In genomic region chr17:68035523-68036303, GRCh38 we compare ENCODE assay signal across 1 cellular context.
A peak's percentile ranks its signal among the peaks of the same experiment; 100 is the strongest.
TF ChIP-seq lines count a peak whose summit lies in the region.

TSS of gene KPNA2 (plus strand) at chr17:68035735. CDS start at chr17:68037133, 1,398 bp downstream.

TF ChIP-seq in HepG2, 621 proteins besides CTCF, POLR2A, EP300 and RAD21 (continued from another document and continues in another):
- peak; percentile 51 for TF ChIP-seq AKNA (CRISPR knock-in tag; IDR thresholded peaks at IDR 0.05; ENCODE audit: borderline replicate concordance)
- TF ChIP-seq ZBTB43 (CRISPR knock-in tag; conservative IDR thresholded peaks at IDR 0.05), result peak; percentile 71; the same call in 1 of the 2 replicates
- 0 out of 2 replicates have a peak, but pooled peaks have one; percentile 75 for TF ChIP-seq SNAI1 (CRISPR knock-in tag; IDR thresholded peaks at IDR 0.05; ENCODE audit: borderline replicate concordance)
- no peak for TF ChIP-seq SUZ12 (IDR thresholded peaks at IDR 0.05; ENCODE audit: low read depth, low read length)
- peak; percentile 95 for TF ChIP-seq NFKB2 (CRISPR knock-in tag; IDR thresholded peaks at IDR 0.05; ENCODE audit: borderline replicate concordance)
- TF ChIP-seq AGO1 (IDR thresholded peaks at IDR 0.05; ENCODE audit: low read depth, low read length, poor library complexity, severe bottlenecking), result peak; percentile 80
- peak; percentile 94 for TF ChIP-seq CHD2 (IDR thresholded peaks at IDR 0.05; ENCODE audit: low read depth, low read length)
- TF ChIP-seq SOX13 (IDR thresholded peaks at IDR 0.05), result 0 out of 2 replicates have a peak, but pooled peaks have one; percentile 38
- no peak for TF ChIP-seq SOX13 (CRISPR knock-in tag; conservative IDR thresholded peaks at IDR 0.05 in 1 of 2, IDR thresholded peaks at IDR 0.05 in 1 of 2)
- no peak; the same call in 1 of the 2 replicates for TF ChIP-seq ZNF205 (CRISPR knock-in tag; IDR thresholded peaks at IDR 0.05)
- TF ChIP-seq HNRNPL (IDR thresholded peaks at IDR 0.05; ENCODE audit: low read depth, low read length), result peak; percentile 37; the same call in 1 of the 2 replicates
- TF ChIP-seq NFATC3 (CRISPR knock-in tag; IDR thresholded peaks at IDR 0.05), result peak; percentile 97
- peak; percentile 5; the same call in 1 of the 2 replicates for TF ChIP-seq ATF3 (CRISPR knock-in tag; IDR thresholded peaks at IDR 0.05)
- TF ChIP-seq PRDM15 (CRISPR knock-in tag; IDR thresholded peaks at IDR 0.05), result peak; percentile 63
- TF ChIP-seq ZNF839 (CRISPR knock-in tag; IDR thresholded peaks at IDR 0.05; ENCODE audit: borderline replicate concordance), result peak; percentile 91; the same call in 1 of the 2 replicates
- no peak for TF ChIP-seq ZNF720 (CRISPR knock-in tag; IDR thresholded peaks at IDR 0.05)
- TF ChIP-seq MYC (CRISPR knock-in tag; IDR thresholded peaks at IDR 0.05; ENCODE audit: borderline replicate concordance), result peak; percentile 94
- peak; percentile 96; the same call in 1 of the 2 replicates for TF ChIP-seq ZNF773 (CRISPR knock-in tag; IDR thresholded peaks at IDR 0.05; ENCODE audit: borderline replicate concordance)
- TF ChIP-seq SP2 (CRISPR knock-in tag; IDR thresholded peaks at IDR 0.05), result peak; percentile 64; the same call in 1 of the 2 replicates
- peak; percentile 95 for TF ChIP-seq ZNF354B (CRISPR knock-in tag; IDR thresholded peaks at IDR 0.05)
- TF ChIP-seq ZNF619 (CRISPR knock-in tag; IDR thresholded peaks at IDR 0.05), result peak; percentile 81; the same call in 1 of the 2 replicates
- TF ChIP-seq ZNF260 (CRISPR knock-in tag; IDR thresholded peaks at IDR 0.05; ENCODE audit: borderline replicate concordance, low read depth), result no peak
- no peak for TF ChIP-seq ZEB1 (IDR thresholded peaks at IDR 0.05; ENCODE audit: insufficient replicate concordance, low read depth)
- TF ChIP-seq KMT2B (CRISPR knock-in tag; IDR thresholded peaks at IDR 0.05), result peak; percentile 79; the same call in 1 of the 2 replicates
- TF ChIP-seq ZMAT5 (CRISPR knock-in tag; IDR thresholded peaks at IDR 0.05; ENCODE audit: borderline replicate concordance, low read depth), result no peak
- TF ChIP-seq HDAC1 (CRISPR knock-in tag; IDR thresholded peaks at IDR 0.05), result peak; percentile 99
- TF ChIP-seq RNF219 (CRISPR knock-in tag; IDR thresholded peaks at IDR 0.05), result peak; percentile 89; the same call in 1 of the 2 replicates
- no peak; the same call in 1 of the 2 replicates for TF ChIP-seq PPARG (CRISPR knock-in tag; conservative IDR thresholded peaks at IDR 0.05)
- TF ChIP-seq THYN1 (CRISPR knock-in tag; IDR thresholded peaks at IDR 0.05; ENCODE audit: borderline replicate concordance, low read depth), result peak; percentile 90; the same call in 1 of the 2 replicates
- TF ChIP-seq NCOA1 (CRISPR knock-in tag; IDR thresholded peaks at IDR 0.05), result peak; percentile 45; the same call in 1 of the 2 replicates
- no peak for TF ChIP-seq ZNF484 (CRISPR knock-in tag; IDR thresholded peaks at IDR 0.05; ENCODE audit: borderline replicate concordance, low read depth)
- no peak for TF ChIP-seq ELF4 (CRISPR knock-in tag; IDR thresholded peaks at IDR 0.05; ENCODE audit: borderline replicate concordance)
- TF ChIP-seq ZBED4 (CRISPR knock-in tag; IDR thresholded peaks at IDR 0.05; ENCODE audit: borderline replicate concordance), result peak; percentile 47; the same call in 1 of the 2 replicates
